14 cellular contexts compared by ENCODE assay signal in genomic region chr4:42488114-42488513, GRCh38.
A peak's percentile ranks its signal among the peaks of the same experiment; 100 is the strongest.
DNase-seq lines count a peak whose midpoint lies in the region; ATAC-seq, FAIRE-seq and TF ChIP-seq lines count a peak whose summit lies in the region.
"Had no signal": no experiment of that assay in that cellular context is flagged by ENCODE, and none has a peak within 500 bp of the region (broad histone marks: within the 10 kb centered on the region; RNA-seq: fewer than 3 reads in every experiment).

No MANE protein-coding gene starts in this region.

- H3K9me3 Mint-ChIP-seq in activated T-helper 17 cell treated with anti-CD3 and anti-CD28 coated beads, Interleukin-2, amount 50 U/mL, for 72 hours = no peaks in the 10 kb centered on the region
- H3K9me3 Mint-ChIP-seq: activated CD8-positive, alpha-beta T cell treated with anti-CD3 and anti-CD28 coated beads for 36 hours; memory B cell; T-cell had no signal

- H4K20me1 ChIP-seq in Karpas-422 (ENCODE audit: insufficient read depth, low read depth, low read length) = no peaks in the 10 kb centered on the region

- H3K36me3 ChIP-seq in Karpas-422 (ENCODE audit: insufficient read depth, low read length) = no peaks in the 10 kb centered on the region
- H3K36me3 ChIP-seq: heart right ventricle, thoracic aorta had no signal

- no peaks in the 10 kb centered on the region for H3K9me2 ChIP-seq in Karpas-422 (replicated peaks; ENCODE audit: insufficient read depth, low read length)

- ATAC-seq in GM19395 (IDR thresholded peaks at IDR 0.05; ENCODE audit: unreplicated experiment) (peak; percentile 88), HG02678 (IDR thresholded peaks at IDR 0.05; ENCODE audit: unreplicated experiment) (peak; percentile 79), HG03432 (IDR thresholded peaks at IDR 0.05; ENCODE audit: unreplicated experiment) (peak; percentile 83)
- ATAC-seq in activated T-helper 17 cell treated with anti-CD3 and anti-CD28 coated beads, Interleukin-2, amount 50 U/mL, for 72 hours (replicated peaks) = no peak
- ATAC-seq: activated CD8-positive, alpha-beta T cell treated with anti-CD3 and anti-CD28 coated beads for 36 hours; heart right ventricle; T-cell had no signal

- peaks cover 12% of the 10 kb centered on the region for H3K4me1 Mint-ChIP-seq in activated T-helper 17 cell treated with anti-CD3 and anti-CD28 coated beads, Interleukin-2, amount 50 U/mL, for 72 hours

- peaks cover 49% of the 10 kb centered on the region for H3K36me3 Mint-ChIP-seq in activated T-helper 17 cell treated with anti-CD3 and anti-CD28 coated beads, Interleukin-2, amount 50 U/mL, for 72 hours (ENCODE audit: low read depth)

- DNase-seq in GM12865 (ENCODE audit: low read depth) (peak; percentile 85), Karpas-422 (no peak), frontal cortex (ENCODE audit: low spot score in 2 of 2) (no peak), NCI-H1436 (lab: John Stamatoyannopoulos, UW) (no peak)
- DNase-seq: activated CD8-positive, alpha-beta T cell treated with anti-CD3 and anti-CD28 coated beads for 36 hours; effector CD8-positive, alpha-beta T cell; heart right ventricle; T-cell had no signal

- no peak for TF ChIP-seq CTCF in GM12865 (IDR thresholded peaks at IDR 0.05; ENCODE audit: insufficient read depth, low read depth, low read length, missing control alignments)

- no peak overlapping the region for H2AFZ ChIP-seq in Karpas-422 (ENCODE audit: low read length)

- no peak overlapping the region for H3K27ac ChIP-seq in Karpas-422 (ENCODE audit: low read length)
- H3K27ac ChIP-seq: heart right ventricle, thoracic aorta had no signal

- H3K27ac Mint-ChIP-seq in activated T-helper 17 cell treated with anti-CD3 and anti-CD28 coated beads, Interleukin-2, amount 50 U/mL, for 72 hours = no peak overlapping the region
- H3K27ac Mint-ChIP-seq: activated CD8-positive, alpha-beta T cell treated with anti-CD3 and anti-CD28 coated beads for 36 hours; T-cell had no signal

- no peaks in the 10 kb centered on the region for H3K27me3 ChIP-seq in Karpas-422 (ENCODE audit: low read length)
- H3K27me3 ChIP-seq: heart right ventricle had no signal

- H3K4me2 ChIP-seq in Karpas-422 (ENCODE audit: low read depth, low read length, poor library complexity, severe bottlenecking) = no peak overlapping the region

- H3K4me3 ChIP-seq in GM12865 (ENCODE audit: low read depth, low read length) = peak overlapping the region; percentile 43
- H3K4me3 ChIP-seq in Karpas-422 (ENCODE audit: low read length) = no peak overlapping the region
- H3K4me3 ChIP-seq: heart right ventricle, thoracic aorta had no signal

- no peak overlapping the region for H3K4me3 Mint-ChIP-seq in activated T-helper 17 cell treated with anti-CD3 and anti-CD28 coated beads, Interleukin-2, amount 50 U/mL, for 72 hours
- H3K4me3 Mint-ChIP-seq: activated CD8-positive, alpha-beta T cell treated with anti-CD3 and anti-CD28 coated beads for 36 hours; memory B cell; T-cell had no signal

- no peak overlapping the region for H3K9ac ChIP-seq in Karpas-422 (ENCODE audit: low read length)

- H3K9me3 ChIP-seq in Karpas-422 (ENCODE audit: low read length) = no peaks in the 10 kb centered on the region
- H3K9me3 ChIP-seq: heart right ventricle, thoracic aorta had no signal

- no peaks in the 10 kb centered on the region for H3K27me3 Mint-ChIP-seq in activated T-helper 17 cell treated with anti-CD3 and anti-CD28 coated beads, Interleukin-2, amount 50 U/mL, for 72 hours
- H3K27me3 Mint-ChIP-seq: activated CD8-positive, alpha-beta T cell treated with anti-CD3 and anti-CD28 coated beads for 36 hours; memory B cell; T-cell had no signal

- no peak for FAIRE-seq in frontal cortex (lab: Jason Lieb, UNC)

- peaks cover 5% of the 10 kb centered on the region for H3K4me1 ChIP-seq in Karpas-422 (ENCODE audit: low read length)

- H3K79me2 ChIP-seq in Karpas-422 (ENCODE audit: low read length) = peaks cover 5% of the 10 kb centered on the region; the same call in 1 of the 2 replicates
